Comparison of ENCODE assay signal across 8 cellular contexts in the genomic region with DNA sequence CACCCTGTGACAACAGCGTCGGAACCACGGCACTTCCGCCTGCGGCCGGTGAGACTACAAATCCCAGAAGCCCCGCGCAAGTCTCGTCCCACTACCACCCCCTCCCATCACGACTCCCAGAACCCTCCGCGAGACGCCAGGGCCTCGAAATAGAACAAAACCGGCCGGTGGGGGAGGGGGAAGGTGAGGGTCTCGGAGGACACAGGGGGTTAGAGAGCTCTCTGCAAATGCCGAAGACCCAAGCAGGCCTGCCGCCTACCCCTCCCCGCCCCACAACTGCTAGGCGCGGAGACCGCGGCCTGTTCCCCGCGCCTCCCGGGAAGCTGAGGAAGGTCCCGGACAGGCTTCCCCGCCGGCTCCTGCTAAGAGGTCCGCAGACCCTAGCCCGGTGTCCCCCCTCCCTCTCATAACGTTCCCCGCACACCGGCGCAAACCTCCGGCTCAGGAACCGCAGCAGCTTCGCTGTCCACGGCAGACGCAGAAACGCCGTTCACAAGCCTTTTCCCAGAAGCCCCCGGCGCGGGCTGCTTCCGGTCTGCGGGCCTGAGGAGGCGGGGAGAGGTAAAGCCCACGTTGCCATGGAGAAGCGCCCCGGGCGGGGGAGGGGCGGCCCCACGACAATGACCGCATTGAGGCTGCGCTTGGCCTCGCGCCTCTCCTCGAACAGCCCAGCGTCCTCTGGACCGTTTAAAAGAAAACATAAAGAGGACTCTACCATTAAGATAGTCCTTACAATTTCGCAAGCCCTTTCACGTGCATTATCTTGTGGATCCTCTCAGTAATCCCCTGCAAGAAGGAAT.
DNase-seq lines count a peak whose midpoint lies in the region; ATAC-seq lines count a peak whose summit lies in the region.

A gene (minus strand): TSS at position 485 of the 800 bp plus-strand sequence. CDS start 3,770 bp downstream, outside the sequence.

- ATAC-seq in GM19023 (IDR thresholded peaks at IDR 0.05; ENCODE audit: unreplicated experiment) (peak; percentile 93), HG03280 (IDR thresholded peaks at IDR 0.05; ENCODE audit: unreplicated experiment) (peak; percentile 94)

- DNase-seq in AG08396 (ENCODE audit: low spot score) (peak; percentile 95), NCI-H345 treated with DMSO at 0.1 percent for 48 hours (lab: John Stamatoyannopoulos, UW; ENCODE audit: unreplicated experiment) (peak; percentile 88), iris pigment epithelial cell (ENCODE audit: low read depth) (peak; percentile 94)
- peak; percentile 81 to 88 (median 84) for DNase-seq in activated CD4-positive, CD25-positive, alpha-beta regulatory T cell (lab: John Stamatoyannopoulos, UW)
- DNase-seq in central memory CD4-positive, alpha-beta T cell = peak; percentile 89
- peak; percentile 80 to 92 for DNase-seq in stimulated activated CD4-positive, alpha-beta T cell treated with anti-CD3 and anti-CD28 coated beads, Interleukin-12 subunit alpha, Interleukin-12 subunit beta, amount 100 ng/mL, for 24 hours (ENCODE audit: low read depth in 2 of 2)

Comparison
In these comparisons a context has a peak if more than half of its experiments do, and no peak if none do; other contexts are left out.
1. Peak in every context shown above with its lines: DNase-seq and ATAC-seq.